19 cellular contexts compared by ENCODE assay signal in the genomic region with DNA sequence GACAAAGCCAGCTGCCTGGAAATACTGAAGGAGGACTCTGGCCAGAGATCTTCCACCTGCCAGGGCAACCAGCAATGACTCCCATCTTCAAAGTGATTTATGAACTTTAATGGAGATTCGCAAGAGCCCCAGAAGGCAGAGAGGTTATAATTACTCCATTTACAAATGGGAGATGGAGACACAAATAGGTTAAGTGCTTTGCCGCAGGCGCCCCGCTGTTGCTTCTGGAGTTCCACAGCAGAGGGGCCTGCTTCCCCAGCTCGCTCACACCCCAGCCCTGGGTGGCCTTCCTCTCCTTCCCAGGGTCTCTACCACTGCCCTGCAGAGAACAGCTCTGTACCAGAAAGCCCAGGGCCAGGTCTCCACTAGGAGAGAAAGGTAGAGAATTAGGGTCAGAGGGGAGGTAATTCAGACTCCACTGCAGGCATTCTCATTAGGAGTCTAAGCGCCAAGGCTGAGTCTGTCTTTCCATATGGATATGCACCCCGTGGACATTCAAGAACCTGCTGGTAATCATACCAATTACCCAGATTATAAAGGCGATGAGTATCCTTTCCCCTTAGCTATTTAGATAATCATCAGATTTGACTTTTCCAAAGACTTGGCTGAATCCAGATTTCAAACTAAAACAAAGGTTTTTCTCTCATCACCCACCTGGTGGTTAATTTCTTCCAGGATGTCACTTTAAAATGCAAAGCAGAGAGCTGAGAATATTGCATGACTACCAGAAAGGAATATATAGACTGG.
"Had no signal": no experiment of that assay in that cellular context is flagged by ENCODE, and none has a peak within 500 bp of the region (broad histone marks: within the 10 kb centered on the region; RNA-seq: fewer than 3 reads in every experiment).

No MANE protein-coding gene starts in this region.

- H3K36me3 Mint-ChIP-seq: activated CD4-positive, alpha-beta memory T cell treated with anti-CD3 and anti-CD28 coated beads for 36 hours; activated naive CD4-positive, alpha-beta T cell treated with anti-CD3 and anti-CD28 coated beads, Interleukin-2, amount 50 U/mL, for 72 hours; naive thymus-derived CD4-positive, alpha-beta T cell had no signal

- DNase-seq: activated CD4-positive, alpha-beta memory T cell treated with anti-CD3 and anti-CD28 coated beads for 36 hours; activated CD4-positive, alpha-beta T cell treated with anti-CD3 and anti-CD28 coated beads for 36 hours; activated gamma-delta T cell treated with Interleukin-2 at 50 U/mL for 16 hours; activated T-cell treated with anti-CD3 and anti-CD28 coated beads for 4 hours; adrenal gland; effector CD4-positive, alpha-beta T cell; heart right ventricle; mesenchymal stem cell; naive thymus-derived CD4-positive, alpha-beta T cell; ovary; right lobe of liver; small intestine; stimulated activated CD4-positive, alpha-beta T cell treated with anti-CD3 and anti-CD28 coated beads, Interleukin-15, amount 100 ng/mL, for 24 hours; stimulated activated CD4-positive, alpha-beta T cell treated with anti-CD3 and anti-CD28 coated beads, Interleukin-2, amount 100 ng/mL, for 48 hours; stomach; WERI-Rb-1 had no signal

- H3K4me3 Mint-ChIP-seq: activated CD4-positive, alpha-beta memory T cell treated with anti-CD3 and anti-CD28 coated beads for 36 hours; activated CD4-positive, alpha-beta T cell treated with anti-CD3 and anti-CD28 coated beads for 36 hours; activated T-helper 1 cell treated with anti-CD3 and anti-CD28 coated beads, Interleukin-12 subunit alpha, Interleukin-12 subunit beta, Interleukin-2, Interleukin-4 antibody, amounts not matched to agents 30 ng/mL and 10 ng/mL and 1 ng/mL, durations not matched to agents 14 hours and 24 hours and 36 hours; naive thymus-derived CD4-positive, alpha-beta T cell had no signal

- H3K9me3 Mint-ChIP-seq: activated CD4-positive, alpha-beta memory T cell treated with anti-CD3 and anti-CD28 coated beads for 36 hours; activated naive CD4-positive, alpha-beta T cell treated with anti-CD3 and anti-CD28 coated beads, Interleukin-2, amount 50 U/mL, for 72 hours; activated T-helper 1 cell treated with anti-CD3 and anti-CD28 coated beads, Interleukin-12 subunit alpha, Interleukin-12 subunit beta, Interleukin-2, Interleukin-4 antibody, amounts not matched to agents 30 ng/mL and 10 ng/mL and 1 ng/mL, durations not matched to agents 14 hours and 24 hours and 36 hours; naive thymus-derived CD4-positive, alpha-beta T cell had no signal

- H3K27ac Mint-ChIP-seq: activated CD4-positive, alpha-beta memory T cell treated with anti-CD3 and anti-CD28 coated beads for 36 hours; activated CD4-positive, alpha-beta T cell treated with anti-CD3 and anti-CD28 coated beads for 36 hours; activated naive CD4-positive, alpha-beta T cell treated with anti-CD3 and anti-CD28 coated beads, Interleukin-2, amount 50 U/mL, for 72 hours; activated T-helper 1 cell treated with anti-CD3 and anti-CD28 coated beads, Interleukin-12 subunit alpha, Interleukin-12 subunit beta, Interleukin-2, Interleukin-4 antibody, amounts not matched to agents 30 ng/mL and 10 ng/mL and 1 ng/mL, durations not matched to agents 14 hours and 24 hours and 36 hours; naive thymus-derived CD4-positive, alpha-beta T cell had no signal

- H3K4me1 Mint-ChIP-seq: activated CD4-positive, alpha-beta T cell treated with anti-CD3 and anti-CD28 coated beads for 36 hours; naive thymus-derived CD4-positive, alpha-beta T cell had no signal

- H3K36me3 ChIP-seq: adrenal gland, heart right ventricle, ovary, right lobe of liver, stomach, upper lobe of left lung, WERI-Rb-1 had no signal

- H3K27me3 ChIP-seq: adrenal gland, heart right ventricle, ovary, right lobe of liver, stomach, upper lobe of left lung had no signal

- H3K4me3 ChIP-seq: adrenal gland, heart right ventricle, ovary, right lobe of liver, stomach, upper lobe of left lung had no signal

- ATAC-seq: activated CD4-positive, alpha-beta T cell treated with anti-CD3 and anti-CD28 coated beads for 36 hours; activated naive CD4-positive, alpha-beta T cell treated with anti-CD3 and anti-CD28 coated beads, Interleukin-2, amount 50 U/mL, for 72 hours; heart right ventricle; naive thymus-derived CD4-positive, alpha-beta T cell; right lobe of liver had no signal
